ENCODE assay signal across 1 cellular context in genomic region chr11:124717786-124718634, GRCh38.
TF ChIP-seq lines count a peak whose summit lies in the region.

No MANE protein-coding gene starts in this region.

TF ChIP-seq in SK-N-SH, 30 proteins besides CTCF, POLR2A, EP300 and RAD21 (continued from another document):
- TF ChIP-seq FOSL2 (IDR thresholded peaks at IDR 0.05; ENCODE audit: borderline replicate concordance, low read depth) (no peak), MEF2A (IDR thresholded peaks at IDR 0.05; ENCODE audit: borderline replicate concordance, low read depth) (no peak), USF1 (IDR thresholded peaks at IDR 0.05; ENCODE audit: borderline replicate concordance, low read depth) (no peak), IRF3 (IDR thresholded peaks at IDR 0.05; ENCODE audit: low read depth, low read length) (no peak), MAX (IDR thresholded peaks at IDR 0.05; ENCODE audit: low read depth) (no peak), SIN3A (IDR thresholded peaks at IDR 0.05; ENCODE audit: borderline replicate concordance, low read depth, low read length) (no peak), TAF1 (IDR thresholded peaks at IDR 0.05; ENCODE audit: borderline replicate concordance, low read depth, low read length) (no peak), TEAD4 (IDR thresholded peaks at IDR 0.05; ENCODE audit: borderline replicate concordance, insufficient read depth) (no peak), SMC3 (IDR thresholded peaks at IDR 0.05; ENCODE audit: low read depth, low read length) (no peak), GATA2 (CRISPR knock-in tag; IDR thresholded peaks at IDR 0.05) (no peak), EZH2phosphoT487 (IDR thresholded peaks at IDR 0.05; ENCODE audit: borderline replicate concordance, low read depth) (no peak), TCF12 (IDR thresholded peaks at IDR 0.05) (no peak), RFX5 (IDR thresholded peaks at IDR 0.05; ENCODE audit: low read length) (no peak), POLR2AphosphoS5 (IDR thresholded peaks at IDR 0.05; ENCODE audit: low read depth, low read length) (no peak), REST (IDR thresholded peaks at IDR 0.05; ENCODE audit: low read depth, low read length) (no peak), USF2 (IDR thresholded peaks at IDR 0.05; ENCODE audit: borderline replicate concordance, low read depth, low read length) (no peak), RXRA (IDR thresholded peaks at IDR 0.05; ENCODE audit: borderline replicate concordance, low read depth) (no peak), FOXJ3 (CRISPR knock-in tag; IDR thresholded peaks at IDR 0.05) (no peak)
